8 cellular contexts compared by ENCODE assay signal in the genomic region with DNA sequence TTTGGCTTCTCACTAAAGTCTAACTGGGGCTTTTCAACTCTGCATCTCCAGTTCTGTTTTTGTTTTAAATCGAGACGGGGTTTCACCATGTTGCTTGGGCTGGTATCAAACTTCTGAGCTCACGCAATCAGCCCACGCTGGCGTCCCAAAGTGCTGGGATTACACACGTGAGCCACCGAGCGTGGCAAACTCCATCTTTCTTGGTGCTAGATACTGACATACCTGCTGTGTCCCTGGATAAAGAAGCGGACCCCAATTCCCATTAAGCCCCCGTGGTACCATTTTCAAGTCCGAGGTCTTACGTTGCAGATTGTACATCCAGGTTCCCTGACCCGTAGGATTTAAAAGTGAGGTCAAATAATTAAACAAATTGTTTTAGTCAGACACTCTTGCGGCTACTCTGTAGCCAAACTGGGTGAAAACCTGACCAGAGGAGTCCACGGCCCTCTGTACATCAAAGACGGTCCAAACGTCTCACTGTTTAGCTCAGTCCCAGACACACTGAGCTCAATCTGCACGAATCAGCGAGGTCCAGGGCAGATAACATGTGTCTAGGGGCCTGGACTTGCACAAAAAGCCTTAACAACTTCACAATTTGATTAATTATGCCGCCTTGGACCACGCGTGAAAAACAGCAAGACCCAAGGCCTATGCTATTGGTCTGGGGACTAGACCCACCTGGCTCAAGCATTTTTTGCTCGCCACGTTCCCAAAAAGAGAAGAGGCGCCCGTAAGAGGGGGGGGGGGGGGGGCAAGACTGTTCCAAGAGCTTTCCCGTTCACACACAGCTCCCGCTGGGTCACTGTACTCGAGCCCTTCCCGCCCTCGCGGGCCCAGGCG. TPM values are rescaled to one million over a fixed set of nuclear protein-coding genes. Genes with fewer than 3 reads are reported as not detected.
DNase-seq lines count a peak whose midpoint lies in the region; ATAC-seq and TF ChIP-seq lines count a peak whose summit lies in the region.

No MANE protein-coding gene starts in this region.

- no peak for TF ChIP-seq POLR2A in NB4 (IDR thresholded peaks at IDR 0.05; ENCODE audit: extremely low read depth, insufficient read length)

- TF ChIP-seq CTCF in NB4 (IDR thresholded peaks at IDR 0.05; ENCODE audit: low read depth, low read length) (no peak), ascending aorta (IDR thresholded peaks at IDR 0.05) (no peak)

- H3K9ac ChIP-seq in iPS-18a (ENCODE audit: low read length) (peak overlapping the region; percentile 97), skeletal muscle tissue (ENCODE audit: low read depth in 1 of 3, low read length in 3 of 3) (peak overlapping the region; percentile 76 to 95 (median 81))

- H3K4me1 ChIP-seq in ascending aorta (peaks cover 3 to 26% of the 10 kb centered on the region in 2 donors), iPS-18a (ENCODE audit: control insufficient read depth, low read depth, low read length) (peaks cover 3% of the 10 kb centered on the region), skeletal muscle tissue (ENCODE audit: control insufficient read depth in 3 of 3, insufficient read depth in 3 of 3, low read length in 3 of 3) (peaks cover 18 to 41% (median 33%) of the 10 kb centered on the region in 3 donors)

- H3K4me3 ChIP-seq in NB4 (ENCODE audit: low read depth, low read length) (peak overlapping the region; percentile 86), ascending aorta (peak overlapping the region; percentile 77 to 95), iPS-18a (ENCODE audit: low read length) (peak overlapping the region; percentile 99), skeletal muscle tissue (ENCODE audit: low read length in 3 of 3) (peak overlapping the region; percentile 95 to 99 (median 98))

- peak; percentile 22 to 52 for DNase-seq in NCI-H524 (lab: John Stamatoyannopoulos, UW)
- DNase-seq in NCI-H524 treated with DMSO at 0.1 percent for 48 hours (lab: John Stamatoyannopoulos, UW), result no peak
- peak; percentile 74 for DNase-seq in NB4 (ENCODE audit: low read depth)
- DNase-seq in ascending aorta (ENCODE audit: low spot score in 2 of 2), result no peak
- DNase-seq in HK-2 (ENCODE audit: unreplicated experiment), result no peak

- H3K36me3 ChIP-seq in ascending aorta, result peaks cover 7 to 9% of the 10 kb centered on the region in 2 donors
- peaks cover 32% of the 10 kb centered on the region for H3K36me3 ChIP-seq in iPS-18a (ENCODE audit: control insufficient read depth, low read depth, low read length)
- H3K36me3 ChIP-seq in skeletal muscle tissue (ENCODE audit: control insufficient read depth in 3 of 3, insufficient read depth in 3 of 3, low read length in 3 of 3), result peaks cover 6 to 18% (median 13%) of the 10 kb centered on the region in 3 donors

- intact Hi-C loops in ascending aorta (cut with DNase I), result loop anchor here (10.0 kb wide), 1 partner anchor 470 kb away; the partner anchor contains the start of genes SMIM27 and TOPORS

- H3K27ac ChIP-seq in ascending aorta (peak overlapping the region; percentile 95 to 99), iPS-18a (ENCODE audit: low read length) (peak overlapping the region; percentile 95), skeletal muscle tissue (ENCODE audit: low read depth, low read length) (peak overlapping the region; percentile 98)

- H3K9me3 ChIP-seq in ascending aorta (no peaks in the 10 kb centered on the region), iPS-18a (ENCODE audit: control insufficient read depth, low read depth, low read length) (no peaks in the 10 kb centered on the region), skeletal muscle tissue (ENCODE audit: control insufficient read depth in 3 of 3, low read length in 3 of 3) (no peaks in the 10 kb centered on the region)

- H3K27me3 ChIP-seq in ascending aorta, result no peaks in the 10 kb centered on the region
- no peaks in the 10 kb centered on the region for H3K27me3 ChIP-seq in iPS-18a (ENCODE audit: control insufficient read depth, insufficient read depth, low read length)
- no peaks in the 10 kb centered on the region for H3K27me3 ChIP-seq in skeletal muscle tissue (ENCODE audit: control insufficient read depth in 3 of 3, insufficient read depth in 3 of 3, low read length in 3 of 3)

- no peak for ATAC-seq in HG03135 (IDR thresholded peaks at IDR 0.05; ENCODE audit: unreplicated experiment)

RNA-seq across cellular contexts. Expression of gene DNAJA1, which starts 0.7 kb away (rescaled TPM):
- total RNA-seq in ascending aorta (53.6 TPM), skeletal muscle tissue (54.3 TPM)

RNA-seq across cellular contexts. Expression of gene APTX, which starts 22.9 kb away (rescaled TPM):
- total RNA-seq in ascending aorta (7.0 TPM), skeletal muscle tissue (15.1 TPM)

RNA-seq across cellular contexts. Expression of gene SMU1, which starts 52.1 kb away (rescaled TPM):
- total RNA-seq in ascending aorta (7.2 TPM), skeletal muscle tissue (30.3 TPM)

Comparison
In these comparisons a context has a peak if more than half of its experiments do, and no peak if none do; other contexts are left out.
1. DNase-seq: peak in NCI-H524 (2 of 2) and NB4 (single experiment); none in NCI-H524 treated with DMSO at 0.1 percent for 48 hours (single experiment), ascending aorta (0 of 2) and HK-2 (single experiment).
2. Peak in every context shown above with its lines, with median percentiles within 50 percentile points of each other: H3K4me3 ChIP-seq and H3K27ac ChIP-seq.